Comparison of ENCODE assay signal across 9 cellular contexts in the genomic region with DNA sequence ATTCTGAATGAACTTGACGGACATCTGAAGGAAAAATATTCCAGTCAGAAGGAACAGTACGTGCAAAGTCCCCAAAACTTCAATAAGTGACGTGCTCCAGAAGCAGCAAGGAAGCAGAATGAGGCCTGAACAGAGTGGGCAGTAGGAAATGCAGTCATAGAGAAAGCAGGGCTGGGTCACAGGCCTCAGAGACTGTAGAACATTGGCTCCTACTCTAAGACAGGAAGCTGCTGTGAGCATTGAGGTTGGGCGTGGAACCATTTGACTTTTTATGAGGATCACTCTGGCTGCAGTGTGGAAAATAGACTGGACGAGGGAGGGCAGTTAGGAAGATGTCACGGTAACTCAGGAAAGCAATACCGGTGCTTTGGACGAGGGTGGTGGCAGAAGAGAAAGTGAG.
A peak's percentile ranks its signal among the peaks of the same experiment; 100 is the strongest.
DNase-seq lines count a peak whose midpoint lies in the region; ATAC-seq, FAIRE-seq and TF ChIP-seq lines count a peak whose summit lies in the region.
"Had no signal": no experiment of that assay in that cellular context is flagged by ENCODE, and none has a peak within 500 bp of the region (broad histone marks: within the 10 kb centered on the region; RNA-seq: fewer than 3 reads in every experiment).

No MANE protein-coding gene starts in this region.

- H3K36me3 ChIP-seq in right lobe of liver, result no peaks in the 10 kb centered on the region
- H3K36me3 ChIP-seq in HepG2 (replicated peaks in 1 of 2; ENCODE audit: control insufficient read depth in 1 of 2, insufficient read depth in 2 of 2, low read length in 2 of 2), result no peaks in the 10 kb centered on the region
- H3K36me3 ChIP-seq in left ventricle myocardium inferior, result no peaks in the 10 kb centered on the region
- no peaks in the 10 kb centered on the region for H3K36me3 ChIP-seq in upper lobe of right lung
- H3K36me3 ChIP-seq in psoas muscle (ENCODE audit: insufficient read depth in 1 of 2, low read depth in 1 of 2), result no peaks in the 10 kb centered on the region

- BruUV-seq in HepG2 (replicated peaks; lab: Mats Ljungman, UMichigan), result no TSS peak

- H3K4me3 ChIP-seq in right lobe of liver, result no peak overlapping the region
- no peak overlapping the region for H3K4me3 ChIP-seq in HepG2 (replicated peaks in 1 of 3; ENCODE audit: insufficient read depth in 1 of 3, low read depth in 2 of 3, low read length in 3 of 3)
- no peak overlapping the region for H3K4me3 ChIP-seq in left ventricle myocardium inferior
- H3K4me3 ChIP-seq in upper lobe of right lung, result no peak overlapping the region
- no peak overlapping the region for H3K4me3 ChIP-seq in coronary artery
- H3K4me3 ChIP-seq in psoas muscle, result no peak overlapping the region

- H4K20me1 ChIP-seq in HepG2 (ENCODE audit: insufficient read depth, low read length), result no peaks in the 10 kb centered on the region

- no peaks in the 10 kb centered on the region for H3K79me2 ChIP-seq in HepG2 (ENCODE audit: insufficient read depth, low read length)

- CTCF ChIA-PET in HepG2 (lab: Yijun Ruan, JAX; ENCODE audit: low intra/inter-chr PET ratio, low total read pairs), result no interaction called here

- no peak overlapping the region for H3K9ac ChIP-seq in HepG2 (ENCODE audit: insufficient read depth, low read depth, low read length)

- in situ Hi-C loops in HepG2 (cut with HindIII; ENCODE audit: extremely low pct_ligation_motif_present, low pct_unique_long_range_greater_than_20kb), result no loop called here

- no peaks in the 10 kb centered on the region for H3K9me3 ChIP-seq in right lobe of liver
- H3K9me3 ChIP-seq in HepG2 (ENCODE audit: low read length), result no peaks in the 10 kb centered on the region
- H3K9me3 ChIP-seq in left ventricle myocardium inferior (replicated peaks), result no peaks in the 10 kb centered on the region
- H3K9me3 ChIP-seq in upper lobe of right lung, result no peaks in the 10 kb centered on the region
- H3K9me3 ChIP-seq in psoas muscle, result no peaks in the 10 kb centered on the region

- WGBS in right lobe of liver (ENCODE audit: insufficient coverage, low coverage, low lambda C conversion rate, missing lambda C conversion rate), result 51% methylated on average over 8 of the region's 8 CpGs
- 49% methylated on average over 8 of the region's 8 CpGs for WGBS in HepG2 (ENCODE audit: low lambda C conversion rate)
- WGBS in psoas muscle, 3 donors, result 69 to 74% (median 70%) methylated on average over 8 of the region's 8 CpGs

- H3K27me3 ChIP-seq in right lobe of liver (no peaks in the 10 kb centered on the region), HepG2 (ENCODE audit: control insufficient read depth in 1 of 2, insufficient read depth in 2 of 2, low read length in 2 of 2) (no peaks in the 10 kb centered on the region), left ventricle myocardium inferior (ENCODE audit: low read depth) (no peaks in the 10 kb centered on the region), upper lobe of right lung (no peaks in the 10 kb centered on the region), psoas muscle (ENCODE audit: insufficient read depth in 3 of 3, low read length in 2 of 3) (no peaks in the 10 kb centered on the region)

- intact Hi-C loops in right lobe of liver (cut with DNase I) (no loop called here), HepG2 (cut with micrococcal nuclease; ENCODE audit: unreplicated experiment) (no loop called here), left ventricle myocardium inferior (cut with micrococcal nuclease) (no loop called here), upper lobe of right lung (cut with DNase I) (no loop called here), psoas muscle (cut with DNase I) (no loop called here)

- H3K4me2 ChIP-seq in HepG2 (ENCODE audit: low read depth, low read length), result no peak overlapping the region

- TF ChIP-seq CTCF in right lobe of liver (IDR thresholded peaks at IDR 0.05), result no peak
- no peak for TF ChIP-seq CTCF in HepG2 (CRISPR knock-in tag; IDR thresholded peaks at IDR 0.05)
- TF ChIP-seq CTCF in left ventricle myocardium inferior (IDR thresholded peaks at IDR 0.05; ENCODE audit: borderline replicate concordance), result no peak
- TF ChIP-seq CTCF in upper lobe of right lung (IDR thresholded peaks at IDR 0.05), result no peak
- no peak for TF ChIP-seq CTCF in coronary artery (IDR thresholded peaks at IDR 0.05)
- TF ChIP-seq CTCF in psoas muscle (IDR thresholded peaks at IDR 0.05), result no peak

- no peak for TF ChIP-seq EP300 in HepG2 (IDR thresholded peaks at IDR 0.05; ENCODE audit: low read depth in 2 of 2, low read length in 2 of 2)
- no peak for TF ChIP-seq EP300 in HepG2 (CRISPR knock-in tag; IDR thresholded peaks at IDR 0.05; ENCODE audit: borderline replicate concordance)

- no peak for TF ChIP-seq RAD21 in HepG2 (CRISPR knock-in tag; IDR thresholded peaks at IDR 0.05)

- TF ChIP-seq POLR2A in right lobe of liver (IDR thresholded peaks at IDR 0.05) (no peak), HepG2 (IDR thresholded peaks at IDR 0.05; ENCODE audit: insufficient read depth in 1 of 2, low read depth in 2 of 2, low read length in 2 of 2) (no peak)

- FAIRE-seq in HepG2 (lab: Jason Lieb, UNC), result no peak

- H2AFZ ChIP-seq in HepG2 (ENCODE audit: low read length), result no peak overlapping the region

- H3K27ac ChIP-seq in right lobe of liver (no peak overlapping the region), HepG2 (ENCODE audit: extremely low read length, insufficient read depth, low read length) (no peak overlapping the region), left ventricle myocardium inferior (replicated peaks) (peak overlapping the region; percentile 36), upper lobe of right lung (peak overlapping the region; percentile 65), coronary artery (peak overlapping the region in 1 of 2 donors; percentile 29), psoas muscle (no peak overlapping the region)

- peak; percentile 56 to 70 (median 66) for ATAC-seq in right lobe of liver
- no peak for ATAC-seq in HepG2
- peak; percentile 87 for ATAC-seq in upper lobe of right lung
- no peak for ATAC-seq in psoas muscle

- DNase-seq in right lobe of liver (no peak), HepG2 (ENCODE audit: low spot score) (no peak), left ventricle myocardium inferior (no peak), upper lobe of right lung (no peak), coronary artery (ENCODE audit: low spot score) (no peak), psoas muscle (no peak), HPDE6-E6E7 (ENCODE audit: extremely low spot score) (no peak)
- peak; percentile 60 for DNase-seq in activated CD4-positive, alpha-beta T cell treated with anti-CD3 and anti-CD28 coated beads for 48 hours
- DNase-seq: cortex of kidney had no signal

- POLR2A ChIA-PET in HepG2 (lab: Yijun Ruan, JAX), result no interaction called here

- no peaks in the 10 kb centered on the region for H3K4me1 ChIP-seq in right lobe of liver
- no peaks in the 10 kb centered on the region for H3K4me1 ChIP-seq in HepG2 (ENCODE audit: insufficient read depth, low read length)
- no peaks in the 10 kb centered on the region for H3K4me1 ChIP-seq in left ventricle myocardium inferior
- H3K4me1 ChIP-seq in upper lobe of right lung, result peaks cover 5% of the 10 kb centered on the region
- no peaks in the 10 kb centered on the region for H3K4me1 ChIP-seq in psoas muscle

TF ChIP-seq in HepG2, 621 proteins besides CTCF, POLR2A, EP300 and RAD21:
- TF ChIP-seq KLF9 (CRISPR knock-in tag; IDR thresholded peaks at IDR 0.05; ENCODE audit: low read depth) (no peak), JUN (CRISPR knock-in tag; IDR thresholded peaks at IDR 0.05) (no peak), KLF11 (CRISPR knock-in tag; IDR thresholded peaks at IDR 0.05) (no peak), AHR (CRISPR knock-in tag; IDR thresholded peaks at IDR 0.05) (no peak), FLYWCH1 (CRISPR knock-in tag; IDR thresholded peaks at IDR 0.05) (no peak), HNRNPL (IDR thresholded peaks at IDR 0.05; ENCODE audit: low read depth, low read length) (no peak), TCF12 (IDR thresholded peaks at IDR 0.05) (no peak), TCF12 (CRISPR knock-in tag; IDR thresholded peaks at IDR 0.05) (no peak), ZNF441 (CRISPR knock-in tag; IDR thresholded peaks at IDR 0.05; ENCODE audit: borderline replicate concordance) (no peak), ZNF143 (CRISPR knock-in tag; IDR thresholded peaks at IDR 0.05) (no peak), ZNF615 (CRISPR knock-in tag; IDR thresholded peaks at IDR 0.05; ENCODE audit: borderline replicate concordance) (no peak), ZFP36L2 (CRISPR knock-in tag; IDR thresholded peaks at IDR 0.05) (no peak), PAX8 (CRISPR knock-in tag; IDR thresholded peaks at IDR 0.05; ENCODE audit: borderline replicate concordance) (no peak), HIVEP1 (CRISPR knock-in tag; IDR thresholded peaks at IDR 0.05) (no peak), ZBTB34 (CRISPR knock-in tag; IDR thresholded peaks at IDR 0.05) (no peak)
- TF ChIP-seq, protein P1, sequence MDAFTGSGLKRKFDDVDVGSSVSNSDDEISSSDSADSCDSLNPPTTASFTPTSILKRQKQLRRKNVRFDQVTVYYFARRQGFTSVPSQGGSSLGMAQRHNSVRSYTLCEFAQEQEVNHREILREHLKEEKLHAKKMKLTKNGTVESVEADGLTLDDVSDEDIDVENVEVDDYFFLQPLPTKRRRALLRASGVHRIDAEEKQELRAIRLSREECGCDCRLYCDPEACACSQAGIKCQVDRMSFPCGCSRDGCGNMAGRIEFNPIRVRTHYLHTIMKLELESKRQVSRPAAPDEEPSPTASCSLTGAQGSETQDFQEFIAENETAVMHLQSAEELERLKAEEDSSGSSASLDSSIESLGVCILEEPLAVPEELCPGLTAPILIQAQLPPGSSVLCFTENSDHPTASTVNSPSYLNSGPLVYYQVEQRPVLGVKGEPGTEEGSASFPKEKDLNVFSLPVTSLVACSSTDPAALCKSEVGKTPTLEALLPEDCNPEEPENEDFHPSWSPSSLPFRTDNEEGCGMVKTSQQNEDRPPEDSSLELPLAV (CRISPR knock-in tag; conservative IDR thresholded peaks at IDR 0.05; ENCODE audit: low read depth), result no peak
TF ChIP-seq in HepG2: peak in this region for 0.

Comparison
In these comparisons a context has a peak if more than half of its experiments do, and no peak if none do; other contexts are left out.
1. ATAC-seq: peak in right lobe of liver (4 of 4) and upper lobe of right lung (single experiment); none in HepG2 (single experiment) and psoas muscle (0 of 4).
2. H3K27ac ChIP-seq: peak in left ventricle myocardium inferior (single experiment) and upper lobe of right lung (single experiment); none in right lobe of liver (0 of 3), HepG2 (single experiment) and psoas muscle (single experiment).